ENCODE assay signal across 19 cellular contexts in genomic region chr2:241029599-241030332, GRCh38. TPM values are rescaled to one million over a fixed set of nuclear protein-coding genes. Genes with fewer than 3 reads are reported as not detected.
DNase-seq lines count a peak whose midpoint lies in the region; ATAC-seq and TF ChIP-seq lines count a peak whose summit lies in the region.
"Had no signal": no experiment of that assay in that cellular context is flagged by ENCODE, and none has a peak within 500 bp of the region (broad histone marks: within the 10 kb centered on the region; RNA-seq: fewer than 3 reads in every experiment).

No MANE protein-coding gene starts in this region.

- no peak for TF ChIP-seq POLR2A in lower leg skin (IDR thresholded peaks at IDR 0.05)
- TF ChIP-seq POLR2A in spleen (IDR thresholded peaks at IDR 0.05) = no peak

- H3K4me1 ChIP-seq in spleen (no peaks in the 10 kb centered on the region), A673 (ENCODE audit: insufficient read depth, low read length, poor library complexity, severe bottlenecking) (no peaks in the 10 kb centered on the region)

- H3K27me3 ChIP-seq in spleen (replicated peaks in 1 of 7) = no peaks in the 10 kb centered on the region
- H3K27me3 ChIP-seq in A673 (replicated peaks; ENCODE audit: insufficient read depth, low read depth, low read length, poor library complexity) = no peaks in the 10 kb centered on the region

- H3K27ac ChIP-seq in spleen (no peak overlapping the region), A673 (ENCODE audit: low read depth, low read length, poor library complexity, severe bottlenecking) (no peak overlapping the region)
- H3K27ac ChIP-seq: C4-2B had no signal

- peaks cover 19% of the 10 kb centered on the region for H3K9me3 Mint-ChIP-seq in activated CD8-positive, alpha-beta memory T cell treated with anti-CD3 and anti-CD28 coated beads, Interleukin-2, amount 10 ng/mL, durations not matched to agents 7 days and 5 days (ENCODE audit: low read depth)
- H3K9me3 Mint-ChIP-seq in activated CD4-positive, alpha-beta T cell treated with anti-CD3 and anti-CD28 coated beads, Interleukin-2, amount 10 ng/mL, durations not matched to agents 7 days and 5 days = peaks cover 24% of the 10 kb centered on the region
- H3K9me3 Mint-ChIP-seq in activated CD4-positive, alpha-beta T cell treated with anti-CD3 and anti-CD28 coated beads, Interleukin-2, amount 10 ng/mL, durations not matched to agents 24 days and 14 days = peaks cover 3% of the 10 kb centered on the region

- H3K36me3 Mint-ChIP-seq in activated CD8-positive, alpha-beta memory T cell treated with anti-CD3 and anti-CD28 coated beads, Interleukin-2, amount 10 ng/mL, durations not matched to agents 7 days and 5 days = peaks cover 6% of the 10 kb centered on the region
- H3K36me3 Mint-ChIP-seq in activated CD4-positive, alpha-beta T cell treated with anti-CD3 and anti-CD28 coated beads, Interleukin-2, amount 10 ng/mL, durations not matched to agents 7 days and 5 days (ENCODE audit: low read depth) = peaks cover 8% of the 10 kb centered on the region
- H3K36me3 Mint-ChIP-seq in activated CD4-positive, alpha-beta T cell treated with anti-CD3 and anti-CD28 coated beads, Interleukin-2, amount 10 ng/mL, durations not matched to agents 24 days and 14 days (ENCODE audit: low read depth) = no peaks in the 10 kb centered on the region

- BruUV-seq in A673 (replicated peaks; lab: Mats Ljungman, UMichigan) = no TSS peak

- H3K4me3 ChIP-seq in lower leg skin (ENCODE audit: low read depth, poor library complexity, severe bottlenecking) (no peak overlapping the region), spleen (no peak overlapping the region), A673 (ENCODE audit: low read depth, low read length, poor library complexity, severe bottlenecking) (no peak overlapping the region)

- H3K27me3 Mint-ChIP-seq in activated CD8-positive, alpha-beta memory T cell treated with anti-CD3 and anti-CD28 coated beads, Interleukin-2, amount 10 ng/mL, durations not matched to agents 7 days and 5 days = peaks cover 6% of the 10 kb centered on the region
- H3K27me3 Mint-ChIP-seq in activated CD4-positive, alpha-beta T cell treated with anti-CD3 and anti-CD28 coated beads, Interleukin-2, amount 10 ng/mL, durations not matched to agents 7 days and 5 days = no peaks in the 10 kb centered on the region
- peaks cover 1% of the 10 kb centered on the region for H3K27me3 Mint-ChIP-seq in activated CD4-positive, alpha-beta T cell treated with anti-CD3 and anti-CD28 coated beads, Interleukin-2, amount 10 ng/mL, durations not matched to agents 24 days and 14 days

- H3K36me3 ChIP-seq in spleen = peaks cover 0 to 38% (median 4%) of the 10 kb centered on the region in 6 donors
- H3K36me3 ChIP-seq in A673 (ENCODE audit: insufficient read depth, low read length, poor library complexity, severe bottlenecking) = no peaks in the 10 kb centered on the region

- ATAC-seq in activated CD8-positive, alpha-beta memory T cell treated with anti-CD3 and anti-CD28 coated beads, Interleukin-2, amount 10 ng/mL, durations not matched to agents 7 days and 5 days = no peak
- ATAC-seq: HepG2 had no signal

- H3K27ac Mint-ChIP-seq in activated CD8-positive, alpha-beta memory T cell treated with anti-CD3 and anti-CD28 coated beads, Interleukin-2, amount 10 ng/mL, durations not matched to agents 7 days and 5 days = no peak overlapping the region
- H3K27ac Mint-ChIP-seq in activated CD4-positive, alpha-beta T cell treated with anti-CD3 and anti-CD28 coated beads, Interleukin-2, amount 10 ng/mL, durations not matched to agents 7 days and 5 days = no peak overlapping the region
- H3K27ac Mint-ChIP-seq in activated CD4-positive, alpha-beta T cell treated with anti-CD3 and anti-CD28 coated beads, Interleukin-2, amount 10 ng/mL, durations not matched to agents 24 days and 14 days = no peak overlapping the region

- H3K4me3 Mint-ChIP-seq in activated CD8-positive, alpha-beta memory T cell treated with anti-CD3 and anti-CD28 coated beads, Interleukin-2, amount 10 ng/mL, durations not matched to agents 7 days and 5 days = no peak overlapping the region
- no peak overlapping the region for H3K4me3 Mint-ChIP-seq in activated CD4-positive, alpha-beta T cell treated with anti-CD3 and anti-CD28 coated beads, Interleukin-2, amount 10 ng/mL, durations not matched to agents 7 days and 5 days
- no peak overlapping the region for H3K4me3 Mint-ChIP-seq in activated CD4-positive, alpha-beta T cell treated with anti-CD3 and anti-CD28 coated beads, Interleukin-2, amount 10 ng/mL, durations not matched to agents 24 days and 14 days

- intact Hi-C loops in lower leg skin (cut with DNase I; ENCODE audit: low total_unique reads) (no loop called here), spleen (cut with DNase I; ENCODE audit: low total_unique reads) (no loop called here), A673 (cut with micrococcal nuclease; ENCODE audit: unreplicated experiment) (no loop called here)
- intact Hi-C loops in activated CD4-positive, alpha-beta T cell treated with anti-CD3 and anti-CD28 coated beads, Interleukin-2, amount 10 ng/mL, durations not matched to agents 24 days and 14 days (cut with micrococcal nuclease) = no loop called here

- TF ChIP-seq CTCF in GM10248 (IDR thresholded peaks at IDR 0.05; ENCODE audit: control extremely low read depth, extremely low read depth, low read depth, missing control alignments) = no peak
- TF ChIP-seq CTCF in lower leg skin (IDR thresholded peaks at IDR 0.05) = no peak
- TF ChIP-seq CTCF in spleen (IDR thresholded peaks at IDR 0.05 in 8 of 11, conservative IDR thresholded peaks at IDR 0.05 in 3 of 11) = no peak
- no peak for TF ChIP-seq CTCF in A673 (conservative IDR thresholded peaks at IDR 0.05; ENCODE audit: low read depth, low read length)

- POLR2A ChIA-PET in GM10248 (lab: Yijun Ruan, JAX) = no interaction called here
- POLR2A ChIA-PET in activated CD4-positive, alpha-beta T cell treated with anti-CD3 and anti-CD28 coated beads, Interleukin-2, amount 10 ng/mL, durations not matched to agents 7 days and 5 days (lab: Charles Lee) = no interaction called here
- POLR2A ChIA-PET in A673 (lab: Charles Lee; ENCODE audit: low non-redundant PET) = no interaction called here

- DNase-seq in activated CD8-positive, alpha-beta memory T cell treated with anti-CD3 and anti-CD28 coated beads for 24 hours = peak; percentile 19
- DNase-seq in activated CD8-positive, alpha-beta memory T cell treated with anti-CD3 and anti-CD28 coated beads, Interleukin-2, amount 10 ng/mL, durations not matched to agents 7 days and 5 days = no peak
- peak; percentile 11 for DNase-seq in GM10248 (ENCODE audit: extremely low spot score)
- DNase-seq in lower leg skin (ENCODE audit: low spot score in 2 of 2) = peak; percentile 8 to 78
- peak; percentile 71 for DNase-seq in spleen
- no peak for DNase-seq in activated CD4-positive, alpha-beta T cell treated with anti-CD3 and anti-CD28 coated beads, Interleukin-2, amount 10 ng/mL, durations not matched to agents 7 days and 5 days
- no peak for DNase-seq in activated CD4-positive, alpha-beta T cell treated with anti-CD3 and anti-CD28 coated beads, Interleukin-2, amount 10 ng/mL, durations not matched to agents 24 days and 14 days
- DNase-seq in A673 (ENCODE audit: low spot score) = no peak
- DNase-seq: GDM1; GOT3; KG1; NCI-H1436; NCI-H2029; NCI-H2171; NCI-H446; NCI-H69; NK-92 treated with Interleukin-12 subunit alpha and Interleukin-12 subunit beta, amount 100 ng/mL, for 24 hours had no signal

- no peaks in the 10 kb centered on the region for H3K4me1 Mint-ChIP-seq in activated CD8-positive, alpha-beta memory T cell treated with anti-CD3 and anti-CD28 coated beads, Interleukin-2, amount 10 ng/mL, durations not matched to agents 7 days and 5 days
- H3K4me1 Mint-ChIP-seq in activated CD4-positive, alpha-beta T cell treated with anti-CD3 and anti-CD28 coated beads, Interleukin-2, amount 10 ng/mL, durations not matched to agents 7 days and 5 days = no peaks in the 10 kb centered on the region
- H3K4me1 Mint-ChIP-seq in activated CD4-positive, alpha-beta T cell treated with anti-CD3 and anti-CD28 coated beads, Interleukin-2, amount 10 ng/mL, durations not matched to agents 24 days and 14 days = no peaks in the 10 kb centered on the region

- WGBS in lower leg skin, 2 donors = 90 to 92% methylated on average over 13 to 16 of the region's 17 CpGs
- 89 to 93% (median 92%) methylated on average over 11 to 17 of the region's 17 CpGs for WGBS in spleen, 5 donors

- H3K9me3 ChIP-seq in spleen (peaks cover 5 to 37% (median 29%) of the 10 kb centered on the region in 8 donors), A673 (ENCODE audit: low read depth, low read length, poor library complexity, severe bottlenecking) (peaks cover 24% of the 10 kb centered on the region)

- CTCF ChIA-PET in activated CD8-positive, alpha-beta memory T cell treated with anti-CD3 and anti-CD28 coated beads, Interleukin-2, amount 10 ng/mL, durations not matched to agents 7 days and 5 days (lab: Charles Lee) = no interaction called here
- CTCF ChIA-PET in GM10248 (lab: Yijun Ruan, JAX) (interaction anchor here (1.4 kb wide), 1 partner anchor 849 kb away, joined by 3 read pairs; no protein-coding TSS in a partner anchor), A673 (lab: Charles Lee) (no interaction called here)
- CTCF ChIA-PET in activated CD4-positive, alpha-beta T cell treated with anti-CD3 and anti-CD28 coated beads, Interleukin-2, amount 10 ng/mL, durations not matched to agents 7 days and 5 days (lab: Charles Lee) = no interaction called here

RNA-seq across cellular contexts. Expression of gene SNED1, which starts 31.3 kb away (rescaled TPM):
- 1 to 10 TPM; 3.6 to 4.6 TPM for total RNA-seq in activated CD8-positive, alpha-beta memory T cell treated with anti-CD3 and anti-CD28 coated beads, Interleukin-2, amount 10 ng/mL, durations not matched to agents 7 days and 5 days
- total RNA-seq in lower leg skin (10 to 100 TPM in 3 of 4 donors, 1 to 10 TPM in 1; 9.0 to 18.4 (median 17.1) TPM), spleen (10 to 100 TPM; 41.2 to 85.3 (median 66.2) TPM), A673 (2021) (3.0 and 5.0 TPM in 2 replicates)
- 1 to 10 TPM; 2.6 to 9.5 (median 4.6) TPM for polyA plus RNA-seq in spleen
- 1 to 10 TPM; 6.1 to 8.6 TPM for total RNA-seq in activated CD4-positive, alpha-beta T cell treated with anti-CD3 and anti-CD28 coated beads, Interleukin-2, amount 10 ng/mL, durations not matched to agents 7 days and 5 days
- 1.3 and 1.9 TPM in 2 replicates for total RNA-seq in activated CD4-positive, alpha-beta T cell treated with anti-CD3 and anti-CD28 coated beads, Interleukin-2, amount 10 ng/mL, durations not matched to agents 24 days and 14 days

Comparison
In these comparisons a context has a peak if more than half of its experiments do, and no peak if none do; other contexts are left out.
1. DNase-seq: peak in activated CD8-positive, alpha-beta memory T cell treated with anti-CD3 and anti-CD28 coated beads for 24 hours (single experiment), GM10248 (single experiment), lower leg skin (2 of 2) and spleen (single experiment); none in activated CD8-positive, alpha-beta memory T cell treated with anti-CD3 and anti-CD28 coated beads, Interleukin-2, amount 10 ng/mL, durations not matched to agents 7 days and 5 days (single experiment), activated CD4-positive, alpha-beta T cell treated with anti-CD3 and anti-CD28 coated beads, Interleukin-2, amount 10 ng/mL, durations not matched to agents 7 days and 5 days (single experiment), activated CD4-positive, alpha-beta T cell treated with anti-CD3 and anti-CD28 coated beads, Interleukin-2, amount 10 ng/mL, durations not matched to agents 24 days and 14 days (single experiment) and A673 (single experiment).